25 cellular contexts compared by ENCODE assay signal in the genomic region with DNA sequence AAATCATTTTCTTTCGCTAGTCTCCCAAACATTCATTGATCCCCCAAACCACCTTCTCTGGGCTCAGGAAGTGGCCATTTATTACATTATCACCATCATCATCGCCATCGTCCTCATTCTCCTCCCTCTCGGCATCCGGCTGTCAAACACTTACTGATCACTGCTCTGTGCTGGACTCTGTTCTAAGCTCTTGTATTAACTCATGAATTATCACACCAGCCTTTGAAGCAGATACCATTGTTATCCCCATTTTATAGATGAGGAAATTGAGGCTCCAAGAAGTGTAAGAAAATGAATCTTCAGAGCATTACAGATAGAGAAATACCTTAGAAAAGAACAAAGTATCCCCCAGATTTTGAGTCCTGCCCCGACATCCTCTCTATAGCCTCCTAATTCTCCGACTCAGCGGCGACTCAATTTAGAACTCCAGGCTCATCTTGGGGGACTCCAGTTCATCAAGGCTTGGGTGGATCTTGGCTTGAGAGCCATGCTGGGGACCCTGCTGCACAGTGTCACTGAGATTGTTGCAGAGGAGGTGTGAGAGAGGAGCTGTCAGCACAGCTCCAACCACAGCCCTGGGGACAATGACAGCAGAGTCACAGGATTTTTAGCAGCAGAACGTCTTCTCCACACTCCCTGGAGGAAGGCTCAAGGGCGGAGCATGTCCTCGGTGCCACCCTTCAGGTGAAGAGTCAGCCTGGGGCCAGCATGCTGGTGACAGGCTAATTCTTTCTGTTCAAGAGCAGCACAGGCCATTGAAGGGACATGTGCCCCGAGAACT. TPM values are rescaled to one million over a fixed set of nuclear protein-coding genes. Genes with fewer than 3 reads are reported as not detected.
A peak's percentile ranks its signal among the peaks of the same experiment; 100 is the strongest.
DNase-seq lines count a peak whose midpoint lies in the region; ATAC-seq and TF ChIP-seq lines count a peak whose summit lies in the region.
"Had no signal": no experiment of that assay in that cellular context is flagged by ENCODE, and none has a peak within 500 bp of the region (broad histone marks: within the 10 kb centered on the region; RNA-seq: fewer than 3 reads in every experiment).

No MANE protein-coding gene starts in this region.

- H3K27ac Mint-ChIP-seq in CD14-positive monocyte = peak overlapping the region in 1 of 7 donors; percentile 39
- H3K27ac Mint-ChIP-seq: activated CD4-positive, alpha-beta T cell treated with anti-CD3 and anti-CD28 coated beads, Interleukin-2, amount 10 ng/mL, durations not matched to agents 24 days and 14 days; activated naive CD8-positive, alpha-beta T cell treated with anti-CD3 and anti-CD28 coated beads, Interleukin-2, amount 10 ng/mL, durations not matched to agents 7 days and 5 days; CD8-positive, alpha-beta T cell; H9 had no signal

- H3K36me3 ChIP-seq in Panc1 (ENCODE audit: control insufficient read depth, insufficient read depth, low read length) (no peaks in the 10 kb centered on the region), smooth muscle cell (ENCODE audit: low read depth) (no peaks in the 10 kb centered on the region)
- H3K36me3 ChIP-seq: neural progenitor cell, suprapubic skin had no signal

- no peaks in the 10 kb centered on the region for H4K20me1 ChIP-seq in smooth muscle cell (ENCODE audit: low read depth)

- H3F3A ChIP-seq in smooth muscle cell (ENCODE audit: low read depth) = no peaks in the 10 kb centered on the region

- H3K27me3 Mint-ChIP-seq in CD14-positive monocyte (ENCODE audit: low read depth in 3 of 3) = peaks cover 2 to 11% (median 9%) of the 10 kb centered on the region in 3 donors

- intact Hi-C loops in Right ventricle myocardium superior (cut with DNase I) = no loop called here
- intact Hi-C loops in Right ventricle myocardium inferior (cut with DNase I) = no loop called here
- intact Hi-C loops in Panc1 (cut with micrococcal nuclease; ENCODE audit: unreplicated experiment) = no loop called here
- intact Hi-C loops in CD14-positive monocyte (cut with micrococcal nuclease) = no loop called here

- H3K4me1 Mint-ChIP-seq in CD14-positive monocyte = peaks cover 4% of the 10 kb centered on the region
- H3K4me1 Mint-ChIP-seq: activated naive CD8-positive, alpha-beta T cell treated with anti-CD3 and anti-CD28 coated beads, Interleukin-2, amount 10 ng/mL, durations not matched to agents 7 days and 5 days; H9 had no signal

- CTCF ChIA-PET in Panc1 (lab: Charles Lee) = no interaction called here

- WGBS in smooth muscle cell (ENCODE audit: low lambda C conversion rate) = 82% methylated on average over 13 of the region's 13 CpGs

- H3K4me3 ChIP-seq in Panc1 (ENCODE audit: low read depth in 2 of 2, low read length in 2 of 2) = no peak overlapping the region
- H3K4me3 ChIP-seq in smooth muscle cell = no peak overlapping the region
- H3K4me3 ChIP-seq: lung, neural progenitor cell, suprapubic skin had no signal

- peak; percentile 38 for ATAC-seq in Right ventricle myocardium superior (ENCODE audit: poor library complexity)
- ATAC-seq in Right ventricle myocardium inferior = no peak
- ATAC-seq in Panc1 = peak; percentile 50
- peak; percentile 22 for ATAC-seq in esophagus mucosa
- no peak for ATAC-seq in HG03280 (IDR thresholded peaks at IDR 0.05; ENCODE audit: unreplicated experiment)
- ATAC-seq in HG02623 (IDR thresholded peaks at IDR 0.05; ENCODE audit: unreplicated experiment) = no peak
- ATAC-seq: CD8-positive, alpha-beta T cell; sciatic nerve had no signal

- H3K27me3 ChIP-seq in Panc1 (ENCODE audit: control insufficient read depth, insufficient read depth, low read length) (no peaks in the 10 kb centered on the region), smooth muscle cell (ENCODE audit: low read depth) (no peaks in the 10 kb centered on the region)
- H3K27me3 ChIP-seq: neural progenitor cell had no signal

- POLR2A ChIA-PET in Panc1 (lab: Charles Lee) = no interaction called here

- DNase-seq in Right ventricle myocardium superior (no peak), Right ventricle myocardium inferior (ENCODE audit: missing footprints) (no peak), Panc1 (ENCODE audit: low read depth, low spot score) (no peak), smooth muscle cell (lab: John Stamatoyannopoulos, UW; ENCODE audit: unreplicated experiment) (no peak), CD14-positive monocyte (ENCODE audit: low spot score) (no peak)
- DNase-seq: activated CD4-positive, alpha-beta T cell treated with anti-CD3 and anti-CD28 coated beads, Interleukin-2, amount 10 ng/mL, durations not matched to agents 24 days and 14 days; activated gamma-delta T cell; activated naive CD8-positive, alpha-beta T cell treated with anti-CD3 and anti-CD28 coated beads, Interleukin-2, amount 10 ng/mL, durations not matched to agents 7 days and 5 days; activated T-cell treated with anti-CD3 and anti-CD28 coated beads, Interleukin-2, amount 50 U/mL, for 1 hour; CD8-positive, alpha-beta T cell; cerebellar nuclear complex; DMS 273 treated with DMSO at 0.1 percent for 48 hours; dorsolateral prefrontal cortex; glutamatergic neuron; H9; NCI-H1694; NCI-H446 treated with DMSO at 0.1 percent for 48 hours; stimulated activated naive CD4-positive, alpha-beta T cell had no signal

- H3K4me1 ChIP-seq in Panc1 (ENCODE audit: control insufficient read depth, insufficient read depth, low read length) (peaks cover 9% of the 10 kb centered on the region; the same call in 1 of the 2 replicates), smooth muscle cell (ENCODE audit: low read depth) (no peaks in the 10 kb centered on the region)
- H3K4me1 ChIP-seq: suprapubic skin had no signal

- no peak overlapping the region for H2AFZ ChIP-seq in smooth muscle cell (ENCODE audit: low read depth)
- H2AFZ ChIP-seq: neural progenitor cell had no signal

- TF ChIP-seq CTCF in Panc1 (IDR thresholded peaks at IDR 0.05) (no peak), smooth muscle cell (IDR thresholded peaks at IDR 0.05; ENCODE audit: borderline replicate concordance, insufficient read depth, poor library complexity, severe bottlenecking) (no peak), CD14-positive monocyte (IDR thresholded peaks at IDR 0.05) (no peak)

- H3K9me3 Mint-ChIP-seq in CD14-positive monocyte = peaks cover 2 to 7% (median 3%) of the 10 kb centered on the region in 7 donors
- H3K9me3 Mint-ChIP-seq: CD8-positive, alpha-beta T cell; H9 had no signal

- no peak overlapping the region for H3K4me3 Mint-ChIP-seq in CD14-positive monocyte
- H3K4me3 Mint-ChIP-seq: activated CD4-positive, alpha-beta T cell treated with anti-CD3 and anti-CD28 coated beads, Interleukin-2, amount 10 ng/mL, durations not matched to agents 24 days and 14 days; activated naive CD8-positive, alpha-beta T cell treated with anti-CD3 and anti-CD28 coated beads, Interleukin-2, amount 10 ng/mL, durations not matched to agents 7 days and 5 days; CD8-positive, alpha-beta T cell; H9; neural progenitor cell had no signal

- no peak overlapping the region for H3K9ac ChIP-seq in smooth muscle cell (ENCODE audit: low read depth)
- H3K9ac ChIP-seq: neural progenitor cell had no signal

- no peaks in the 10 kb centered on the region for H3K79me2 ChIP-seq in smooth muscle cell (ENCODE audit: low read depth)

- H3K36me3 Mint-ChIP-seq in CD14-positive monocyte = no peaks in the 10 kb centered on the region
- H3K36me3 Mint-ChIP-seq: activated naive CD8-positive, alpha-beta T cell treated with anti-CD3 and anti-CD28 coated beads, Interleukin-2, amount 10 ng/mL, durations not matched to agents 7 days and 5 days; CD8-positive, alpha-beta T cell; neural progenitor cell had no signal

- no peak overlapping the region for H3K4me2 ChIP-seq in smooth muscle cell
- H3K4me2 ChIP-seq: neural progenitor cell had no signal

- in situ Hi-C loops in Panc1 (cut with HindIII; ENCODE audit: low pct_unique_long_range_greater_than_20kb, low sequenced_read_pairs) = no loop called here

- H3K9me3 ChIP-seq in Panc1 (ENCODE audit: control insufficient read depth, insufficient read depth, low read depth, low read length) (no peaks in the 10 kb centered on the region), smooth muscle cell (replicated peaks; ENCODE audit: low read depth) (no peaks in the 10 kb centered on the region)
- H3K9me3 ChIP-seq: suprapubic skin had no signal

- H3K27ac ChIP-seq in Panc1 (ENCODE audit: low read length) (peak overlapping the region; percentile 23), smooth muscle cell (ENCODE audit: low read depth) (peak overlapping the region; percentile 55)
- H3K27ac ChIP-seq: dorsolateral prefrontal cortex, neural progenitor cell, suprapubic skin had no signal

- no TSS peak for BruUV-seq in Panc1 (replicated peaks; lab: Mats Ljungman, UMichigan)

RNA-seq across cellular contexts. Expression of gene EEF1E1, which starts 6.6 kb away (rescaled TPM):
- total RNA-seq in Right ventricle myocardium superior = 10.8 TPM
- 13.3 TPM for total RNA-seq in Right ventricle myocardium inferior
- 59.5 TPM for total RNA-seq in Panc1 (2021; ENCODE audit: unreplicated experiment)
- 34.1 TPM for polyA plus RNA-seq in Panc1 (2012; ENCODE audit: insufficient read length)
- total RNA-seq in esophagus mucosa = 21.4 TPM
- 20.9 and 40.6 TPM in 2 replicates for total RNA-seq in smooth muscle cell
- polyA plus RNA-seq in smooth muscle cell = 40.3 and 45.5 TPM in 2 replicates
- 10 to 100 TPM; 26.2 to 42.2 TPM for polyA plus RNA-seq in CD14-positive monocyte

RNA-seq across cellular contexts. Expression of gene BLOC1S5, which starts 44.8 kb away (rescaled TPM):
- total RNA-seq in Right ventricle myocardium superior (9.9 TPM), Right ventricle myocardium inferior (8.1 TPM), Panc1 (2021; ENCODE audit: unreplicated experiment) (11.8 TPM), esophagus mucosa (6.5 TPM), smooth muscle cell (10.7 and 14.6 TPM in 2 replicates)
- 10.7 TPM for polyA plus RNA-seq in Panc1 (2012; ENCODE audit: insufficient read length)
- polyA plus RNA-seq in smooth muscle cell (9.2 and 13.7 TPM in 2 replicates), CD14-positive monocyte (10 to 100 TPM in 1 of 2 donors, 1 to 10 TPM in 1; 9.2 to 11.7 TPM)

Comparison
In these comparisons a context has a peak if more than half of its experiments do, and no peak if none do; other contexts are left out.
1. ATAC-seq: peak in Right ventricle myocardium superior (single experiment), Panc1 (single experiment) and esophagus mucosa (single experiment); none in Right ventricle myocardium inferior (single experiment), HG03280 (single experiment) and HG02623 (single experiment).